Comparison of ENCODE assay signal across 8 cellular contexts in genomic region chr18:76496200-76496890, GRCh38. TPM values are rescaled to one million over a fixed set of nuclear protein-coding genes. Genes with fewer than 3 reads are reported as not detected.
DNase-seq lines count a peak whose midpoint lies in the region; ATAC-seq and TF ChIP-seq lines count a peak whose summit lies in the region.

No MANE protein-coding gene starts in this region.

- no peaks in the 10 kb centered on the region for H3K36me3 Mint-ChIP-seq in activated T-cell treated with anti-CD3 and anti-CD28 coated beads, Interleukin-2, amount 50 U/mL, for 4 hours (ENCODE audit: insufficient read depth)

- peaks cover 43% of the 10 kb centered on the region for H3K27me3 Mint-ChIP-seq in activated T-cell treated with anti-CD3 and anti-CD28 coated beads, Interleukin-2, amount 50 U/mL, for 4 hours (ENCODE audit: low read depth)

- ATAC-seq in activated T-cell treated with anti-CD3 and anti-CD28 coated beads, Interleukin-2, amount 50 U/mL, for 4 hours: no peak
- peak; percentile 37 for ATAC-seq in gastroesophageal sphincter

- H3K79me2 ChIP-seq in osteoblast (ENCODE audit: insufficient read depth, low read length): peaks cover 5% of the 10 kb centered on the region

- peaks cover 24% of the 10 kb centered on the region for H3K4me1 Mint-ChIP-seq in activated T-cell treated with anti-CD3 and anti-CD28 coated beads, Interleukin-2, amount 50 U/mL, for 4 hours (ENCODE audit: low read depth)

- no peak for TF ChIP-seq EP300 in gastroesophageal sphincter (IDR thresholded peaks at IDR 0.05)

- TF ChIP-seq POLR2A in gastroesophageal sphincter (IDR thresholded peaks at IDR 0.05): peak in 1 of 2 donors; percentile 23

- no peaks in the 10 kb centered on the region for H3K9me3 ChIP-seq in gastroesophageal sphincter
- no peaks in the 10 kb centered on the region for H3K9me3 ChIP-seq in osteoblast (ENCODE audit: low read depth, low read length)

- H3K4me1 ChIP-seq in gastroesophageal sphincter (peaks cover 0 to 13% (median 0%) of the 10 kb centered on the region in 3 donors), osteoblast (ENCODE audit: insufficient read depth, low read length) (peaks cover 7% of the 10 kb centered on the region)

- H3K4me3 ChIP-seq in gastroesophageal sphincter (peak overlapping the region; percentile 80 to 88), osteoblast (ENCODE audit: insufficient read depth, low read length) (peak overlapping the region; percentile 82)

- H3K27ac ChIP-seq in gastroesophageal sphincter: peak overlapping the region; percentile 44 to 94 (median 92)
- H3K27ac ChIP-seq in osteoblast (ENCODE audit: low read depth, low read length): no peak overlapping the region

- peak; percentile 35 for DNase-seq in GM03348 (ENCODE audit: low spot score)
- DNase-seq in NCI-H2196 treated with DMSO at 0.1 percent for 48 hours (lab: John Stamatoyannopoulos, UW; ENCODE audit: unreplicated experiment): peak; percentile 43
- peak; percentile 21 for DNase-seq in activated T-cell treated with anti-CD3 and anti-CD28 coated beads, Interleukin-2, amount 50 U/mL, for 4 hours
- DNase-seq in osteoblast (ENCODE audit: insufficient read length, low spot score, missing footprints): peak; percentile 92
- no peak for DNase-seq in NCI-H446 (lab: John Stamatoyannopoulos, UW)
- no peak for DNase-seq in amniotic stem cell (lab: John Stamatoyannopoulos, UW)
- DNase-seq in NCI-H345 (lab: John Stamatoyannopoulos, UW): no peak

- H3K27me3 ChIP-seq in gastroesophageal sphincter (no peaks in the 10 kb centered on the region), osteoblast (ENCODE audit: insufficient read depth, low read length) (no peaks in the 10 kb centered on the region)

- peak overlapping the region; percentile 92 for H2AFZ ChIP-seq in osteoblast (ENCODE audit: low read length)

- no peaks in the 10 kb centered on the region for H4K20me1 ChIP-seq in osteoblast (ENCODE audit: insufficient read depth, low read length)

- 20 to 39% methylated on average over 10 to 14 of the region's 47 CpGs for WGBS in gastroesophageal sphincter (ENCODE audit: low coverage in 1 of 2), 2 donors

- peak overlapping the region; percentile 85 for H3K4me3 Mint-ChIP-seq in activated T-cell treated with anti-CD3 and anti-CD28 coated beads, Interleukin-2, amount 50 U/mL, for 4 hours

- H3K36me3 ChIP-seq in gastroesophageal sphincter (no peaks in the 10 kb centered on the region), osteoblast (ENCODE audit: insufficient read depth, low read length) (no peaks in the 10 kb centered on the region)

- TF ChIP-seq CTCF in gastroesophageal sphincter (IDR thresholded peaks at IDR 0.05): peak in 3 of 4 experiments; percentile 8 to 38 (median 20)
- no peak for TF ChIP-seq CTCF in osteoblast (IDR thresholded peaks at IDR 0.05; ENCODE audit: extremely low read depth, low read depth, low read length)

- no peaks in the 10 kb centered on the region for H3K9me3 Mint-ChIP-seq in activated T-cell treated with anti-CD3 and anti-CD28 coated beads, Interleukin-2, amount 50 U/mL, for 4 hours

- H3K4me2 ChIP-seq in osteoblast (ENCODE audit: insufficient read depth, low read length): peak overlapping the region; percentile 95

RNA-seq across cellular contexts. Expression of gene ZNF516, which starts 1.3 kb away (rescaled TPM):
- total RNA-seq in activated T-cell treated with anti-CD3 and anti-CD28 coated beads, Interleukin-2, amount 50 U/mL, for 4 hours: 1 to 10 TPM; 3.0 to 4.3 (median 4.0) TPM
- total RNA-seq in gastroesophageal sphincter (10 to 100 TPM; 17.8 to 43.8 (median 29.9) TPM), osteoblast (16.3 and 17.7 TPM in 2 replicates)

Comparison
In these comparisons a context has a peak if more than half of its experiments do, and no peak if none do; other contexts are left out.
1. DNase-seq: peak in GM03348 (single experiment), NCI-H2196 treated with DMSO at 0.1 percent for 48 hours (single experiment), activated T-cell treated with anti-CD3 and anti-CD28 coated beads, Interleukin-2, amount 50 U/mL, for 4 hours (single experiment) and osteoblast (single experiment); none in NCI-H446 (0 of 2), amniotic stem cell (single experiment) and NCI-H345 (single experiment).